ENCODE assay signal across 8 cellular contexts in the genomic region with DNA sequence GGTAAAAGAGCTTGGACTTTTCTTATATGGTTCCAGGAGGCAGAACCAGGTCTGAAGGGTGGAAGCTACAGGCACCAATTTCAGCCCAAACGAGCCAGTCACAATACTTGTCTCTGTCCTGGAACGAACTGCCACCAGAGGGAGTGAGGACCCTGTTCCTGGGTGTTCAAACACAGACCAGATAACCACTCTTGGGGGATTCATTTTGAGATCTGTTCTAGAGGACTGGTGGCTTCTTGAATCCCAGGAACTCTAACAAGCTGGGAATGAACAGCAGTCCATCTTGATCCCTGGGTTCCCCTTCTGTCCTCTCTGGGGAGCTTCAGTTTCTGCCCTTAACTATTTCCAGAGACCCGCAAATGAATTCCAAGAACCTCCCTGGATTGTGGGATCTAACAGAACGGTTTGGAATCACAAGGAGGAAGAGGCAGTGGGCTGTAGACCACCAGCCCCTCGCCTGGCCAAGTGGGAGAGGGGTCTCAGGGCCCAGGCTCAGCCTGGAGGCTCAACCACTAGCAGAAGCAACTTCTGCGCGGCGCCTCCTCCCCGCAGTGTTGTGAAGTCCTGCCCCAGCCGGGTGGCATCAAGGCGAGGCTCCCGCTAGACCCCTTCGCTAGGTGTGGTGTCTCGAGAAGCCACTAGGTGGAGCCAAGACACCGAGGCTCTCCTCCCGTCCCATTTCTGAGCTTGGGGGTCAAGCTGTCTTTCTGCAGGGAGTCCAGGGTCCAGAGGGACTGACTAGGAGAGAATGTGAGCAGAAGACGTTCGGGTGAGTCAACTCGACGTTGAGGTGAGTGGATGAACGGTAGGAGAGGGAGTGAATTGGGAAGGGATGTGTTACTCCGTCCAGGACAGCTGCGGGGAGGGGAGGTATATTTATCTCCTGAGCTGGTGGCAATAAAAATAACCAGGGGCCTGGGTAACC. TPM values are rescaled to one million over a fixed set of nuclear protein-coding genes. Genes with fewer than 3 reads are reported as not detected.
DNase-seq lines count a peak whose midpoint lies in the region; ATAC-seq and TF ChIP-seq lines count a peak whose summit lies in the region.

No MANE protein-coding gene starts in this region.

- no TSS peak for BruUV-seq in OCI-LY7 (replicated peaks; lab: Mats Ljungman, UMichigan)

- H3K79me2 ChIP-seq in OCI-LY7 (ENCODE audit: insufficient read depth, low read depth, low read length) = no peaks in the 10 kb centered on the region

- no peak for ATAC-seq in HG03139 (IDR thresholded peaks at IDR 0.05; ENCODE audit: unreplicated experiment)

- H3K27ac ChIP-seq in OCI-LY7 (ENCODE audit: low read depth, low read length, poor library complexity, severe bottlenecking) = no peak overlapping the region

- H3K9me3 ChIP-seq in OCI-LY7 (ENCODE audit: low read length) = no peaks in the 10 kb centered on the region

- TF ChIP-seq RAD21 in Ishikawa (IDR thresholded peaks at IDR 0.05; ENCODE audit: low read depth) = peak; percentile 99

- peak overlapping the region; percentile 61 for H3K4me2 ChIP-seq in OCI-LY7 (ENCODE audit: low read length)

- POLR2A ChIA-PET in OCI-LY7 (lab: Charles Lee) = interaction anchor here (0.6 to 1.1 kb wide), 2 partner anchors 38 to 310 kb away, joined by 3 read pairs; no protein-coding TSS in a partner anchor

- no peaks in the 10 kb centered on the region for H4K20me1 ChIP-seq in OCI-LY7 (ENCODE audit: insufficient read depth, low read length)

- no peak for TF ChIP-seq EP300 in Ishikawa (IDR thresholded peaks at IDR 0.05; ENCODE audit: borderline replicate concordance)

- peak overlapping the region; percentile 18 for H3K4me3 ChIP-seq in OCI-LY7 (ENCODE audit: low read depth, low read length, poor library complexity, severe bottlenecking)
- H3K4me3 ChIP-seq in epithelial cell of esophagus (ENCODE audit: low read length) = peak overlapping the region; percentile 42

- CTCF ChIA-PET in OCI-LY7 (lab: Charles Lee; ENCODE audit: unreplicated experiment) = interaction anchor here (0.5 to 3.2 kb wide), 14 partner anchors 11 to 468 kb away, joined by 3 to 36 read pairs (median 4); a partner anchor contains a TSS

- DNase-seq in OCI-LY7 (ENCODE audit: low spot score) (peak; percentile 86), epithelial cell of esophagus (ENCODE audit: low read depth) (peak; percentile 81), myocyte (ENCODE audit: low read depth) (peak; percentile 91)
- DNase-seq in activated CD8-positive, alpha-beta memory T cell treated with anti-CD3 and anti-CD28 coated beads, Interleukin-2, amount 50 U/mL, for 48 hours = peak; percentile 86
- DNase-seq in stimulated activated CD8-positive, alpha-beta memory T cell treated with anti-CD3 and anti-CD28 coated beads, Interleukin-7, amount 100 ng/mL, for 1 hour (ENCODE audit: low read depth in 2 of 2) = peak; percentile 48 to 52

- intact Hi-C loops in OCI-LY7 (cut with micrococcal nuclease; ENCODE audit: unreplicated experiment) = loop anchor here (1.0 to 10.0 kb wide), 5 partner anchors 17 to 201 kb away; a partner anchor contains a TSS

- peak; percentile 98 for TF ChIP-seq CTCF in GM12873 (IDR thresholded peaks at IDR 0.05; ENCODE audit: insufficient read depth, low read depth, low read length, missing control alignments)
- TF ChIP-seq CTCF in OCI-LY7 (conservative IDR thresholded peaks at IDR 0.05; ENCODE audit: low read length) = peak; percentile 81
- peak; percentile 94 for TF ChIP-seq CTCF in epithelial cell of esophagus (IDR thresholded peaks at IDR 0.05; ENCODE audit: insufficient read depth, low read depth, low read length, missing control alignments)

- peak overlapping the region; percentile 70 for H2AFZ ChIP-seq in OCI-LY7 (ENCODE audit: low read length)

- no peaks in the 10 kb centered on the region for H3K36me3 ChIP-seq in OCI-LY7 (ENCODE audit: insufficient read depth, low read length)

- no peaks in the 10 kb centered on the region for H3K9me2 ChIP-seq in OCI-LY7 (ENCODE audit: insufficient read depth, low read length)

- H3K4me1 ChIP-seq in OCI-LY7 (ENCODE audit: insufficient read depth, low read length, poor library complexity, severe bottlenecking) = peaks cover 17% of the 10 kb centered on the region

TF ChIP-seq in Ishikawa, 13 proteins besides CTCF, POLR2A, EP300 and RAD21:
- TF ChIP-seq, protein P1, sequence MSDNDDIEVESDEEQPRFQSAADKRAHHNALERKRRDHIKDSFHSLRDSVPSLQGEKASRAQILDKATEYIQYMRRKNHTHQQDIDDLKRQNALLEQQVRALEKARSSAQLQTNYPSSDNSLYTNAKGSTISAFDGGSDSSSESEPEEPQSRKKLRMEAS (IDR thresholded peaks at IDR 0.05) = peak; percentile 25; the same call in 1 of the 2 replicates
- TF ChIP-seq, protein P2, sequence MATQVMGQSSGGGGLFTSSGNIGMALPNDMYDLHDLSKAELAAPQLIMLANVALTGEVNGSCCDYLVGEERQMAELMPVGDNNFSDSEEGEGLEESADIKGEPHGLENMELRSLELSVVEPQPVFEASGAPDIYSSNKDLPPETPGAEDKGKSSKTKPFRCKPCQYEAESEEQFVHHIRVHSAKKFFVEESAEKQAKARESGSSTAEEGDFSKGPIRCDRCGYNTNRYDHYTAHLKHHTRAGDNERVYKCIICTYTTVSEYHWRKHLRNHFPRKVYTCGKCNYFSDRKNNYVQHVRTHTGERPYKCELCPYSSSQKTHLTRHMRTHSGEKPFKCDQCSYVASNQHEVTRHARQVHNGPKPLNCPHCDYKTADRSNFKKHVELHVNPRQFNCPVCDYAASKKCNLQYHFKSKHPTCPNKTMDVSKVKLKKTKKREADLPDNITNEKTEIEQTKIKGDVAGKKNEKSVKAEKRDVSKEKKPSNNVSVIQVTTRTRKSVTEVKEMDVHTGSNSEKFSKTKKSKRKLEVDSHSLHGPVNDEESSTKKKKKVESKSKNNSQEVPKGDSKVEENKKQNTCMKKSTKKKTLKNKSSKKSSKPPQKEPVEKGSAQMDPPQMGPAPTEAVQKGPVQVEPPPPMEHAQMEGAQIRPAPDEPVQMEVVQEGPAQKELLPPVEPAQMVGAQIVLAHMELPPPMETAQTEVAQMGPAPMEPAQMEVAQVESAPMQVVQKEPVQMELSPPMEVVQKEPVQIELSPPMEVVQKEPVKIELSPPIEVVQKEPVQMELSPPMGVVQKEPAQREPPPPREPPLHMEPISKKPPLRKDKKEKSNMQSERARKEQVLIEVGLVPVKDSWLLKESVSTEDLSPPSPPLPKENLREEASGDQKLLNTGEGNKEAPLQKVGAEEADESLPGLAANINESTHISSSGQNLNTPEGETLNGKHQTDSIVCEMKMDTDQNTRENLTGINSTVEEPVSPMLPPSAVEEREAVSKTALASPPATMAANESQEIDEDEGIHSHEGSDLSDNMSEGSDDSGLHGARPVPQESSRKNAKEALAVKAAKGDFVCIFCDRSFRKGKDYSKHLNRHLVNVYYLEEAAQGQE (IDR thresholded peaks at IDR 0.05; ENCODE audit: low read depth) = no peak
- TF ChIP-seq, protein P3, sequence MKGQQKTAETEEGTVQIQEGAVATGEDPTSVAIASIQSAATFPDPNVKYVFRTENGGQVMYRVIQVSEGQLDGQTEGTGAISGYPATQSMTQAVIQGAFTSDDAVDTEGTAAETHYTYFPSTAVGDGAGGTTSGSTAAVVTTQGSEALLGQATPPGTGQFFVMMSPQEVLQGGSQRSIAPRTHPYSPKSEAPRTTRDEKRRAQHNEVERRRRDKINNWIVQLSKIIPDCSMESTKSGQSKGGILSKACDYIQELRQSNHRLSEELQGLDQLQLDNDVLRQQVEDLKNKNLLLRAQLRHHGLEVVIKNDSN (IDR thresholded peaks at IDR 0.05) = no peak
- peak; percentile 89 for TF ChIP-seq ZBTB7A (IDR thresholded peaks at IDR 0.05; ENCODE audit: low read depth)

RNA-seq across cellular contexts. Expression of a gene that starts 12.1 kb away (rescaled TPM):
- total RNA-seq in OCI-LY7 (2014; rRNA removed; shearing (Covaris generic)) = not detected in 2 replicates
- total RNA-seq in OCI-LY7 (2022) (not detected in 2 replicates), myocyte (1,770 and 2,264 TPM in 2 replicates)
- 834 TPM for polyA plus RNA-seq in myocyte (2012)

RNA-seq across cellular contexts. Expression of a gene that starts 16.1 kb away (rescaled TPM):
- 1.4 and 2.8 TPM in 2 replicates for total RNA-seq in OCI-LY7 (2014; rRNA removed; shearing (Covaris generic))
- 1.5 and 2.1 TPM in 2 replicates for total RNA-seq in OCI-LY7 (2022)
- 5.3 and 6.2 TPM in 2 replicates for total RNA-seq in myocyte
- polyA plus RNA-seq in myocyte (2012) = 6.0 TPM

RNA-seq across cellular contexts. Expression of a gene that starts 39.0 kb away (rescaled TPM):
- 24.7 and 28.0 TPM in 2 replicates for total RNA-seq in OCI-LY7 (2014; rRNA removed; shearing (Covaris generic))
- total RNA-seq in OCI-LY7 (2022) (45.6 and 54.1 TPM in 2 replicates), myocyte (8.9 and 13.5 TPM in 2 replicates)
- 17.0 TPM for polyA plus RNA-seq in myocyte (2012)

RNA-seq across cellular contexts. Expression of a gene that starts 39.3 kb away (rescaled TPM):
- total RNA-seq in OCI-LY7 (2014; rRNA removed; shearing (Covaris generic)) = 36.5 and 37.9 TPM in 2 replicates
- total RNA-seq in OCI-LY7 (2022) = 71.3 and 74.1 TPM in 2 replicates
- total RNA-seq in myocyte = 12.8 and 19.7 TPM in 2 replicates
- 24.2 TPM for polyA plus RNA-seq in myocyte (2012)

RNA-seq across cellular contexts. Expression of a gene that starts 47.4 kb away (rescaled TPM):
- 0.44 TPM in 1 of 2 replicates, not detected in the other for total RNA-seq in OCI-LY7 (2014; rRNA removed; shearing (Covaris generic))
- not detected in 2 replicates for total RNA-seq in OCI-LY7 (2022)
- 0.11 TPM in 1 of 2 replicates, not detected in the other for total RNA-seq in myocyte
- polyA plus RNA-seq in myocyte (2012) = 1.0 TPM

Comparison
In these comparisons a context has a peak if more than half of its experiments do, and no peak if none do; other contexts are left out.
1. RNA of a gene that starts 12.1 kb away (total RNA-seq): 1,770 to 2,264 TPM in myocyte; not detected in OCI-LY7; every median in the first group is over 1,000 times any median in the second.
2. Peak in every context shown above with its lines, with median percentiles within 50 percentile points of each other: CTCF ChIP-seq and DNase-seq.